Comparison of ENCODE assay signal across 9 cellular contexts in the genomic region with DNA sequence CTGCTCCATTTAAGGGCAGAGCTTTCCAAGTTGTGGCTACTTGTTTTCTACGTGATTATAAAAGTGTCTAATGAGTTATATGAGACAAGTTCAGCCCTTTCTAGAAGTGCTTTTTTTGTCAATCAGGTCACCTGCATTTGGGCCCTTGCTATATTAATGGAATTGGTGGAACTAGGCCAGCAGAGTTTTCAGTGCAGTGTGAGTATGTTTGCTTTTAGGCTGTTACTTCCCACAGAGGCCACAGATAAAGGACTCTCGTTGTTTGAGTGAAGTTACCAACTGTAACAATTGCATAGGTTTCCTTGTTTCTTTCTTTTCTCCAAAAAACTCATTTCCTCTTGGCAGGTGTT. TPM values are rescaled to one million over a fixed set of nuclear protein-coding genes. Genes with fewer than 3 reads are reported as not detected.
DNase-seq lines count a peak whose midpoint lies in the region; ATAC-seq and TF ChIP-seq lines count a peak whose summit lies in the region.
"Had no signal": no experiment of that assay in that cellular context is flagged by ENCODE, and none has a peak within 500 bp of the region (broad histone marks: within the 10 kb centered on the region; RNA-seq: fewer than 3 reads in every experiment).

No MANE protein-coding gene starts in this region.

- H3K4me2 ChIP-seq in fibroblast of lung (ENCODE audit: extremely low read depth, insufficient read depth, low read length) = no peak overlapping the region

- H3K9ac ChIP-seq in fibroblast of lung (ENCODE audit: insufficient read depth, low read length) = no peak overlapping the region

- DNase-seq in HuH-7 (ENCODE audit: low spot score) = peak; percentile 34
- no peak for DNase-seq in SJSA1 (ENCODE audit: low read depth in 1 of 2, low spot score in 2 of 2)
- no peak for DNase-seq in fibroblast of lung (ENCODE audit: low read depth in 2 of 2)
- DNase-seq in stimulated activated effector memory CD8-positive, alpha-beta T cell treated with anti-CD3 and anti-CD28 coated beads, Interleukin-12 subunit alpha, Interleukin-12 subunit beta, amount 100 ng/mL, for 72 hours (ENCODE audit: low spot score in 2 of 2) = no peak
- no peak for DNase-seq in amygdala (lab: John Stamatoyannopoulos, UW)

- H3K4me1 ChIP-seq in SJSA1 (replicated peaks) (peaks cover 60% of the 10 kb centered on the region), fibroblast of lung (ENCODE audit: control insufficient read depth, extremely low read depth, insufficient read depth, low read length) (peaks cover 29% of the 10 kb centered on the region)

- H3K36me3 Mint-ChIP-seq in stimulated activated effector memory CD8-positive, alpha-beta T cell treated with anti-CD3 and anti-CD28 coated beads, Interleukin-12 subunit alpha, Interleukin-12 subunit beta, amount 100 ng/mL, for 72 hours = peaks cover 96% of the 10 kb centered on the region

- H3K79me2 ChIP-seq in fibroblast of lung (ENCODE audit: control insufficient read depth, insufficient read depth, low read length) = peaks cover 74% of the 10 kb centered on the region

- no peak for ATAC-seq in stimulated activated effector memory CD8-positive, alpha-beta T cell treated with anti-CD3 and anti-CD28 coated beads, Interleukin-12 subunit alpha, Interleukin-12 subunit beta, amount 100 ng/mL, for 72 hours
- no peak for ATAC-seq in HG03520 (IDR thresholded peaks at IDR 0.05; ENCODE audit: unreplicated experiment)
- no peak for ATAC-seq in GM19351 (IDR thresholded peaks at IDR 0.05; ENCODE audit: unreplicated experiment)
- no peak for ATAC-seq in GM19397 (IDR thresholded peaks at IDR 0.05; ENCODE audit: unreplicated experiment)

- H3K4me1 Mint-ChIP-seq in stimulated activated effector memory CD8-positive, alpha-beta T cell treated with anti-CD3 and anti-CD28 coated beads, Interleukin-12 subunit alpha, Interleukin-12 subunit beta, amount 100 ng/mL, for 72 hours = peaks cover 79% of the 10 kb centered on the region

- peak overlapping the region; percentile 97 for H3K27ac Mint-ChIP-seq in stimulated activated effector memory CD8-positive, alpha-beta T cell treated with anti-CD3 and anti-CD28 coated beads, Interleukin-12 subunit alpha, Interleukin-12 subunit beta, amount 100 ng/mL, for 72 hours

- H3K36me3 ChIP-seq in SJSA1 = peaks cover 6% of the 10 kb centered on the region
- no peaks in the 10 kb centered on the region for H3K36me3 ChIP-seq in fibroblast of lung (ENCODE audit: control insufficient read depth, insufficient read depth, low read length)

- H4K20me1 ChIP-seq in fibroblast of lung (ENCODE audit: control insufficient read depth, extremely low read depth, insufficient read depth, low read length) = no peaks in the 10 kb centered on the region

- peak overlapping the region; percentile 84 for H3K4me3 Mint-ChIP-seq in stimulated activated effector memory CD8-positive, alpha-beta T cell treated with anti-CD3 and anti-CD28 coated beads, Interleukin-12 subunit alpha, Interleukin-12 subunit beta, amount 100 ng/mL, for 72 hours
- H3K4me3 Mint-ChIP-seq: neural crest cell had no signal

- H3K27ac ChIP-seq in SJSA1 (peak overlapping the region; percentile 83), fibroblast of lung (ENCODE audit: insufficient read depth, low read length) (peak overlapping the region; percentile 85)

- no peak overlapping the region for H2AFZ ChIP-seq in fibroblast of lung (ENCODE audit: low read length)

- H3K9me3 ChIP-seq in SJSA1 (replicated peaks) (no peaks in the 10 kb centered on the region), fibroblast of lung (ENCODE audit: control insufficient read depth, insufficient read depth, low read depth, low read length) (no peaks in the 10 kb centered on the region)

- H3K4me3 ChIP-seq in SJSA1 = no peak overlapping the region
- H3K4me3 ChIP-seq in fibroblast of lung (replicated peaks in 1 of 4; ENCODE audit: control extremely low read depth in 1 of 4, insufficient read depth in 1 of 4, low read depth in 3 of 4, low read length in 4 of 4) = no peak overlapping the region

- TF ChIP-seq CTCF in fibroblast of lung (conservative IDR thresholded peaks at IDR 0.05 in 1 of 2, IDR thresholded peaks at IDR 0.05 in 1 of 2; ENCODE audit: low read depth in 1 of 2, low read length in 2 of 2) = no peak

- H3K27me3 ChIP-seq in SJSA1 (replicated peaks) = no peaks in the 10 kb centered on the region
- H3K27me3 ChIP-seq in fibroblast of lung (ENCODE audit: control insufficient read depth, insufficient read depth, low read length) = no peaks in the 10 kb centered on the region

- no peaks in the 10 kb centered on the region for H3K9me3 Mint-ChIP-seq in stimulated activated effector memory CD8-positive, alpha-beta T cell treated with anti-CD3 and anti-CD28 coated beads, Interleukin-12 subunit alpha, Interleukin-12 subunit beta, amount 100 ng/mL, for 72 hours
- H3K9me3 Mint-ChIP-seq: neural crest cell had no signal

RNA-seq across cellular contexts. Expression of gene SMAP2, which starts 10.9 kb away (rescaled TPM):
- total RNA-seq in SJSA1 (2014; rRNA removed; shearing (Covaris generic)) = 31.9 and 37.1 TPM in 2 replicates
- 7.7 and 16.7 TPM in 2 replicates for total RNA-seq in fibroblast of lung
- 28.7 and 35.0 TPM in 2 replicates for polyA plus RNA-seq in fibroblast of lung
- 26.8 and 31.1 TPM in 2 replicates for polyA plus RNA-seq in fibroblast of lung (2012)
- polyA minus RNA-seq in fibroblast of lung (ENCODE audit: low replicate concordance) = 40.1 and 46.1 TPM in 2 replicates
